Comparison of ENCODE assay signal across 13 cellular contexts in genomic region chr9:93578844-93579243, GRCh38. TPM values are rescaled to one million over a fixed set of nuclear protein-coding genes. Genes with fewer than 3 reads are reported as not detected.
A peak's percentile ranks its signal among the peaks of the same experiment; 100 is the strongest.
DNase-seq lines count a peak whose midpoint lies in the region; ATAC-seq and TF ChIP-seq lines count a peak whose summit lies in the region.
"Had no signal": no experiment of that assay in that cellular context is flagged by ENCODE, and none has a peak within 500 bp of the region (broad histone marks: within the 10 kb centered on the region; RNA-seq: fewer than 3 reads in every experiment).

No MANE protein-coding gene starts in this region.

- peaks cover 12% of the 10 kb centered on the region for H3K9me3 Mint-ChIP-seq in T-helper 1 cell treated with Interleukin-12 subunit alpha and Interleukin-12 subunit beta and Interleukin-4 antibody, amounts not matched to agents 30 μg/mL and 1 μg/mL, for 36 hours
- H3K9me3 Mint-ChIP-seq in activated B cell treated with CpG ODN at 0.5 μM for 24 hours, result no peaks in the 10 kb centered on the region
- no peaks in the 10 kb centered on the region for H3K9me3 Mint-ChIP-seq in immature natural killer cell
- H3K9me3 Mint-ChIP-seq: stimulated activated naive CD8-positive, alpha-beta T cell treated with anti-CD3 and anti-CD28 coated beads, Interleukin-15, Interleukin-2, amounts not matched to agents 100 ng/mL and 50 ng/mL, for 24 hours had no signal

- DNase-seq in T-helper 1 cell, result no peak
- DNase-seq in activated B cell treated with CpG ODN at 0.5 μM for 24 hours, result no peak
- DNase-seq in immature natural killer cell, result no peak
- no peak for DNase-seq in spleen
- DNase-seq in stimulated activated naive CD8-positive, alpha-beta T cell treated with anti-CD3 and anti-CD28 coated beads, Interleukin-15, Interleukin-2, amounts not matched to agents 100 U/mL and 50 U/mL, for 24 hours, result no peak
- no peak for DNase-seq in GF-D8 (lab: John Stamatoyannopoulos, UW)
- DNase-seq: activated CD4-positive, alpha-beta T cell treated with anti-CD3 and anti-CD28 coated beads, Interleukin-2, amount 50 U/mL, for 48 hours; DMS53; KBM-7; NCI-H2081 treated with DMSO at 0.1 percent for 48 hours had no signal

- CTCF ChIA-PET in activated B cell treated with CpG ODN at 0.5 μM for 24 hours (lab: Charles Lee), result interaction anchor here (1.4 kb wide), 1 partner anchor 13 kb away, joined by 6 read pairs; no protein-coding TSS in a partner anchor

- TF ChIP-seq CTCF in activated B cell treated with CpG ODN at 0.5 μM for 24 hours (IDR thresholded peaks at IDR 0.05) (no peak), spleen (IDR thresholded peaks at IDR 0.05 in 8 of 11, conservative IDR thresholded peaks at IDR 0.05 in 3 of 11) (no peak)

- H3K36me3 Mint-ChIP-seq in T-helper 1 cell treated with Interleukin-12 subunit alpha and Interleukin-12 subunit beta and Interleukin-4 antibody, amounts not matched to agents 30 μg/mL and 1 μg/mL, for 36 hours (ENCODE audit: low read depth), result peaks cover 11% of the 10 kb centered on the region
- no peaks in the 10 kb centered on the region for H3K36me3 Mint-ChIP-seq in activated B cell treated with CpG ODN at 0.5 μM for 24 hours (ENCODE audit: low read depth)
- H3K36me3 Mint-ChIP-seq in immature natural killer cell, result no peaks in the 10 kb centered on the region

- no peak overlapping the region for H3K27ac Mint-ChIP-seq in T-helper 1 cell treated with Interleukin-12 subunit alpha and Interleukin-12 subunit beta and Interleukin-4 antibody, amounts not matched to agents 30 μg/mL and 1 μg/mL, for 36 hours
- peak overlapping the region; percentile 4 for H3K27ac Mint-ChIP-seq in activated B cell treated with CpG ODN at 0.5 μM for 24 hours
- H3K27ac Mint-ChIP-seq in immature natural killer cell, result peak overlapping the region in 4 of 6 donors; percentile 22 to 50 (median 48)
- H3K27ac Mint-ChIP-seq: stimulated activated naive CD8-positive, alpha-beta T cell treated with anti-CD3 and anti-CD28 coated beads, Interleukin-15, Interleukin-2, amounts not matched to agents 100 ng/mL and 50 ng/mL, for 24 hours had no signal

- no peaks in the 10 kb centered on the region for H3K36me3 ChIP-seq in spleen

- peaks cover 0 to under 1% (median 0%) of the 10 kb centered on the region in 8 donors for H3K9me3 ChIP-seq in spleen

- H3K27me3 ChIP-seq in spleen (replicated peaks in 1 of 7), result no peaks in the 10 kb centered on the region

- no peak for ATAC-seq in activated B cell treated with CpG ODN at 0.5 μM for 24 hours (ENCODE audit: low read depth)
- ATAC-seq in stimulated activated naive CD8-positive, alpha-beta T cell treated with anti-CD3 and anti-CD28 coated beads, Interleukin-15, Interleukin-2, amounts not matched to agents 100 U/mL and 50 U/mL, for 24 hours, result no peak
- no peak for ATAC-seq in HG02840 (IDR thresholded peaks at IDR 0.05; ENCODE audit: low FRiP score, unreplicated experiment)

- TF ChIP-seq POLR2A in spleen (IDR thresholded peaks at IDR 0.05), result no peak

- H3K4me1 ChIP-seq in spleen, result peaks cover 17 to 82% (median 67%) of the 10 kb centered on the region in 6 donors

- H3K27ac ChIP-seq in spleen, result peak overlapping the region in 6 of 8 donors; percentile 20 to 97 (median 94)

- peaks cover 23% of the 10 kb centered on the region for H3K4me1 Mint-ChIP-seq in T-helper 1 cell treated with Interleukin-12 subunit alpha and Interleukin-12 subunit beta and Interleukin-4 antibody, amounts not matched to agents 30 μg/mL and 1 μg/mL, for 36 hours (ENCODE audit: low read depth)
- H3K4me1 Mint-ChIP-seq in activated B cell treated with CpG ODN at 0.5 μM for 24 hours (peaks cover 34% of the 10 kb centered on the region), immature natural killer cell (peaks cover 40 to 44% of the 10 kb centered on the region in 2 donors)

- POLR2A ChIA-PET in activated B cell treated with CpG ODN at 0.5 μM for 24 hours (lab: Charles Lee), result interaction anchor here (0.9 kb wide), 1 partner anchor 12 kb away, joined by 4 read pairs; no protein-coding TSS in a partner anchor

- WGBS in spleen, 5 donors, result 65 to 84% (median 68%) methylated on average over 5 of the region's 5 CpGs

- peak overlapping the region in 1 of 8 donors; percentile 74 for H3K4me3 ChIP-seq in spleen

- H3K4me3 Mint-ChIP-seq in T-helper 1 cell treated with Interleukin-12 subunit alpha and Interleukin-12 subunit beta and Interleukin-4 antibody, amounts not matched to agents 30 μg/mL and 1 μg/mL, for 36 hours, result peak overlapping the region; percentile 18
- peak overlapping the region; percentile 41 for H3K4me3 Mint-ChIP-seq in activated B cell treated with CpG ODN at 0.5 μM for 24 hours
- H3K4me3 Mint-ChIP-seq in immature natural killer cell, result peak overlapping the region; percentile 14 to 86 (median 82)

- no peaks in the 10 kb centered on the region for H3K27me3 Mint-ChIP-seq in T-helper 1 cell treated with Interleukin-12 subunit alpha and Interleukin-12 subunit beta and Interleukin-4 antibody, amounts not matched to agents 30 μg/mL and 1 μg/mL, for 36 hours (ENCODE audit: low read depth)
- H3K27me3 Mint-ChIP-seq in activated B cell treated with CpG ODN at 0.5 μM for 24 hours, result no peaks in the 10 kb centered on the region
- peaks cover 0 to 1% (median 1%) of the 10 kb centered on the region in 3 donors for H3K27me3 Mint-ChIP-seq in immature natural killer cell (ENCODE audit: low read depth in 3 of 3)
- H3K27me3 Mint-ChIP-seq: stimulated activated naive CD8-positive, alpha-beta T cell treated with anti-CD3 and anti-CD28 coated beads, Interleukin-15, Interleukin-2, amounts not matched to agents 100 ng/mL and 50 ng/mL, for 24 hours had no signal

- intact Hi-C loops in activated B cell treated with CpG ODN at 0.5 μM for 24 hours (cut with micrococcal nuclease) (loop anchor here (5.0 to 10.0 kb wide), 2 partner anchors 383 to 1864 kb away; no protein-coding TSS in a partner anchor), spleen (cut with DNase I; ENCODE audit: low total_unique reads) (no loop called here)

RNA-seq across cellular contexts. Expression of gene PHF2, which starts 2.5 kb away (rescaled TPM):
- total RNA-seq in activated B cell treated with CpG ODN at 0.5 μM for 24 hours, result 18.2 and 19.3 TPM in 2 replicates
- 1 to 10 TPM in 1 of 3 donors, under 1 TPM in 2; 0.58 to 2.1 (median 0.80) TPM for polyA plus RNA-seq in immature natural killer cell
- total RNA-seq in spleen, result 10 to 100 TPM; 27.6 to 46.2 (median 32.6) TPM
- polyA plus RNA-seq in spleen, result 10 to 100 TPM; 11.2 to 23.1 (median 13.7) TPM

Comparison
In these comparisons a context has a peak if more than half of its experiments do, and no peak if none do; other contexts are left out.
1. H3K4me3 Mint-ChIP-seq: peak in every context shown above with its lines; median percentile 82 in immature natural killer cell; 41 in activated B cell treated with CpG ODN at 0.5 μM for 24 hours; 18 in T-helper 1 cell treated with Interleukin-12 subunit alpha and Interleukin-12 subunit beta and Interleukin-4 antibody, amounts not matched to agents 30 μg/mL and 1 μg/mL, for 36 hours.